Comparison of ENCODE assay signal across 13 cellular contexts in genomic region chr1:8652607-8653046, GRCh38.
DNase-seq lines count a peak whose midpoint lies in the region; ATAC-seq, FAIRE-seq and TF ChIP-seq lines count a peak whose summit lies in the region.
"Had no signal": no experiment of that assay in that cellular context is flagged by ENCODE, and none has a peak within 500 bp of the region (broad histone marks: within the 10 kb centered on the region; RNA-seq: fewer than 3 reads in every experiment).

No MANE protein-coding gene starts in this region.

- H3K27ac ChIP-seq in astrocyte (ENCODE audit: low read depth, low read length): no peak overlapping the region

- H3K36me3 ChIP-seq in astrocyte (ENCODE audit: insufficient read depth, low read length) (no peaks in the 10 kb centered on the region), mucosa of descending colon (ENCODE audit: low read depth) (no peaks in the 10 kb centered on the region)

- no peak overlapping the region for H2AFZ ChIP-seq in astrocyte (ENCODE audit: low read depth, low read length)

- intact Hi-C loops in mucosa of descending colon (cut with DNase I, micrococcal nuclease): no loop called here

- H3K4me1 Mint-ChIP-seq in astrocyte (ENCODE audit: low read depth, unreplicated experiment): peaks cover 32% of the 10 kb centered on the region

- no peaks in the 10 kb centered on the region for H3K27me3 Mint-ChIP-seq in astrocyte (ENCODE audit: low read depth, unreplicated experiment)

- H3K27me3 ChIP-seq in astrocyte (ENCODE audit: insufficient read depth, low read length): no peaks in the 10 kb centered on the region

- peak overlapping the region; percentile 35 for H3K27ac Mint-ChIP-seq in astrocyte (ENCODE audit: unreplicated experiment)

- FAIRE-seq in astrocyte (lab: Jason Lieb, UNC): no peak
- FAIRE-seq: colon had no signal

- H3K9me3 ChIP-seq in astrocyte (ENCODE audit: insufficient read depth, low read depth, low read length): no peaks in the 10 kb centered on the region
- H3K9me3 ChIP-seq in mucosa of descending colon: no peaks in the 10 kb centered on the region

- H3K36me3 Mint-ChIP-seq in astrocyte (ENCODE audit: low read depth, unreplicated experiment): peaks cover 7% of the 10 kb centered on the region

- no peak overlapping the region for H3K4me3 ChIP-seq in astrocyte (ENCODE audit: insufficient read depth, low read depth, low read length)
- H3K4me3 ChIP-seq in mucosa of descending colon: no peak overlapping the region

- peaks cover 35% of the 10 kb centered on the region for H4K20me1 ChIP-seq in astrocyte (ENCODE audit: insufficient read depth, low read length)

- DNase-seq in stimulated activated CD4-positive, alpha-beta T cell treated with anti-CD3 and anti-CD28 coated beads, Interleukin-1b, Interleukin-23, amount 100 ng/mL, for 48 hours: peak; percentile 16
- DNase-seq in stimulated activated CD4-positive, alpha-beta T cell treated with anti-CD3 and anti-CD28 coated beads, Interleukin-4, amount 100 ng/mL, for 24 hours: no peak
- DNase-seq in astrocyte (ENCODE audit: low read depth) (no peak), mucosa of descending colon (no peak), SK-N-DZ (ENCODE audit: low spot score) (no peak), C1 segment of cervical spinal cord (lab: John Stamatoyannopoulos, UW) (no peak)
- DNase-seq: NCI-H187 treated with DMSO at 0.1 percent for 48 hours, T-helper 9 cell, trophoblast cell had no signal

- no peak overlapping the region for H3K9ac ChIP-seq in astrocyte (ENCODE audit: low read length)

- H3K4me1 ChIP-seq in astrocyte (ENCODE audit: insufficient read depth, low read length): peaks cover 7% of the 10 kb centered on the region
- H3K4me1 ChIP-seq in mucosa of descending colon (ENCODE audit: low read depth): peaks cover 9% of the 10 kb centered on the region

- ATAC-seq in mucosa of descending colon (peak; percentile 52), HG03159 (IDR thresholded peaks at IDR 0.05; ENCODE audit: unreplicated experiment) (no peak), HG03378 (IDR thresholded peaks at IDR 0.05; ENCODE audit: unreplicated experiment) (no peak)

- TF ChIP-seq CTCF in astrocyte (IDR thresholded peaks at IDR 0.05; ENCODE audit: insufficient read depth, low read depth, low read length): no peak
- TF ChIP-seq CTCF in mucosa of descending colon (IDR thresholded peaks at IDR 0.05): no peak

- no peak overlapping the region for H3K4me3 Mint-ChIP-seq in astrocyte (ENCODE audit: unreplicated experiment)
- H3K4me3 Mint-ChIP-seq: CD14-positive monocyte had no signal

- peaks cover 11% of the 10 kb centered on the region for H3K79me2 ChIP-seq in astrocyte (ENCODE audit: insufficient read depth, low read length)

- H3K4me2 ChIP-seq in astrocyte (ENCODE audit: low read length): no peak overlapping the region

- no peaks in the 10 kb centered on the region for H3K9me3 Mint-ChIP-seq in astrocyte (ENCODE audit: unreplicated experiment)
